Comparison of ENCODE assay signal across 20 cellular contexts in the genomic region with DNA sequence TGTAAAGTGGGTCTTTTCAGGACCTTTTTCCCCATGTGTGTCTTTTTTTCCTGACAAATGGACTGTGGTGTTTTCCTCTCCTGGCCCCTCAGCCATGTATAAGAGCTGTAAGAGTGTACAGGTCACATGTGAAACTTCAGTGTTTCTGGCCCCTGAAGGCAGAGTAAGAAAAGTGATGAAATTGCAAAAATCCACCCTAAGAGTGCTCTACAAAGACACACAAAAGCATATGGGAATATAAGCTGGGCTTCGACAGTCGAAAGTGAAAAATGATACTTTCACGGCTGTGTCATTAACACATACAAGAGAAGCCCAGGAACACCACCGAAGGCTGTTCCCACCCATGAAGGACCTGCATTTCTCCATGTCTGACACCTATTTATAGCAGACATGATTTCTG.
"Had no signal": no experiment of that assay in that cellular context is flagged by ENCODE, and none has a peak within 500 bp of the region (broad histone marks: within the 10 kb centered on the region; RNA-seq: fewer than 3 reads in every experiment).

No MANE protein-coding gene starts in this region.

- H3K27ac Mint-ChIP-seq: activated CD4-positive, alpha-beta T cell treated with anti-CD3 and anti-CD28 coated beads, Interleukin-2, amount 10 ng/mL, durations not matched to agents 24 days and 14 days; activated CD8-positive, alpha-beta T cell treated with anti-CD3 and anti-CD28 coated beads for 36 hours; activated naive CD4-positive, alpha-beta T cell treated with anti-CD3 and anti-CD28 coated beads for 36 hours; activated T-helper 2 cell treated with anti-CD3 and anti-CD28 coated beads, Interferon-gamma antibody, Interleukin-2, Interleukin-4, amounts not matched to agents 10 μg/mL and 5 μg/mL and 100 μg/mL, durations not matched to agents 14 hours and 24 hours and 36 hours; progenitor cell of endocrine pancreas; stimulated activated naive CD8-positive, alpha-beta T cell treated with anti-CD3 and anti-CD28 coated beads, Interleukin-15, amount 100 ng/mL, for 72 hours had no signal

- H3K27me3 ChIP-seq: body of pancreas, colonic mucosa, right atrium auricular region, suprapubic skin, upper lobe of right lung had no signal

- H3K27ac ChIP-seq: body of pancreas, colonic mucosa, right atrium auricular region, suprapubic skin, upper lobe of right lung had no signal

- H3K4me1 ChIP-seq: colonic mucosa had no signal

- H3K9me3 Mint-ChIP-seq: activated CD4-positive, alpha-beta T cell treated with anti-CD3 and anti-CD28 coated beads, Interleukin-2, amount 10 ng/mL, durations not matched to agents 24 days and 14 days; activated CD8-positive, alpha-beta T cell treated with anti-CD3 and anti-CD28 coated beads for 36 hours; activated naive CD4-positive, alpha-beta T cell treated with anti-CD3 and anti-CD28 coated beads for 36 hours; activated T-helper 2 cell treated with anti-CD3 and anti-CD28 coated beads, Interferon-gamma antibody, Interleukin-2, Interleukin-4, amounts not matched to agents 10 μg/mL and 5 μg/mL and 100 μg/mL, durations not matched to agents 14 hours and 24 hours and 36 hours; stimulated activated naive CD8-positive, alpha-beta T cell treated with anti-CD3 and anti-CD28 coated beads, Interleukin-15, amount 100 ng/mL, for 72 hours had no signal

- H3K36me3 ChIP-seq: colonic mucosa, right atrium auricular region, suprapubic skin, upper lobe of right lung had no signal

- H3K4me3 ChIP-seq: body of pancreas, colonic mucosa, lung, right atrium auricular region, suprapubic skin, upper lobe of right lung had no signal

- H3K9me3 ChIP-seq: body of pancreas, colonic mucosa, right atrium auricular region, suprapubic skin, upper lobe of right lung had no signal

- H3K27me3 Mint-ChIP-seq: activated CD8-positive, alpha-beta T cell treated with anti-CD3 and anti-CD28 coated beads for 36 hours; progenitor cell of endocrine pancreas; stimulated activated naive CD8-positive, alpha-beta T cell treated with anti-CD3 and anti-CD28 coated beads, Interleukin-15, amount 100 ng/mL, for 72 hours had no signal

- ATAC-seq: activated CD8-positive, alpha-beta T cell treated with anti-CD3 and anti-CD28 coated beads for 36 hours; body of pancreas; left colon; stimulated activated naive CD8-positive, alpha-beta T cell treated with anti-CD3 and anti-CD28 coated beads, Interleukin-15, amount 100 ng/mL, for 72 hours; upper lobe of right lung had no signal

- H3K4me1 Mint-ChIP-seq: activated CD4-positive, alpha-beta T cell treated with anti-CD3 and anti-CD28 coated beads, Interleukin-2, amount 10 ng/mL, durations not matched to agents 24 days and 14 days; stimulated activated naive CD8-positive, alpha-beta T cell treated with anti-CD3 and anti-CD28 coated beads, Interleukin-15, amount 100 ng/mL, for 72 hours had no signal

- H3K4me3 Mint-ChIP-seq: activated CD4-positive, alpha-beta T cell treated with anti-CD3 and anti-CD28 coated beads, Interleukin-2, amount 10 ng/mL, durations not matched to agents 24 days and 14 days; activated CD8-positive, alpha-beta T cell treated with anti-CD3 and anti-CD28 coated beads for 36 hours; activated naive CD4-positive, alpha-beta T cell treated with anti-CD3 and anti-CD28 coated beads for 36 hours; stimulated activated naive CD8-positive, alpha-beta T cell treated with anti-CD3 and anti-CD28 coated beads, Interleukin-15, amount 100 ng/mL, for 72 hours had no signal

- DNase-seq: activated CD4-positive, alpha-beta T cell treated with anti-CD3 and anti-CD28 coated beads, Interleukin-2, amount 10 ng/mL, durations not matched to agents 24 days and 14 days; activated CD8-positive, alpha-beta T cell treated with anti-CD3 and anti-CD28 coated beads for 36 hours; activated naive CD4-positive, alpha-beta T cell treated with anti-CD3 and anti-CD28 coated beads for 36 hours; activated T-cell treated with anti-CD3 and anti-CD28 coated beads, Interleukin-2, amount 50 U/mL, for 1 hour; body of pancreas; central memory CD4-positive, alpha-beta T cell; colonic mucosa; foreskin melanocyte; hypothalamus; islet precursor cell; left colon; midbrain; stimulated activated naive CD8-positive, alpha-beta T cell treated with anti-CD3 and anti-CD28 coated beads, Interleukin-15, amount 100 ng/mL, for 72 hours; T1000; upper lobe of right lung had no signal
